15 cellular contexts compared by ENCODE assay signal in genomic region chr19:49231389-49231788, GRCh38.
DNase-seq lines count a peak whose midpoint lies in the region; ATAC-seq and TF ChIP-seq lines count a peak whose summit lies in the region.
"Had no signal": no experiment of that assay in that cellular context is flagged by ENCODE, and none has a peak within 500 bp of the region (broad histone marks: within the 10 kb centered on the region; RNA-seq: fewer than 3 reads in every experiment).

No MANE protein-coding gene starts in this region.

- H3K27me3 Mint-ChIP-seq in activated CD8-positive, alpha-beta memory T cell treated with anti-CD3 and anti-CD28 coated beads, Interleukin-2, amount 10 ng/mL, durations not matched to agents 7 days and 5 days: peaks cover 25% of the 10 kb centered on the region
- H3K27me3 Mint-ChIP-seq in activated T-cell treated with anti-CD3 and anti-CD28 coated beads, Interleukin-2, amount 50 U/mL, for 72 hours (ENCODE audit: low read depth): no peaks in the 10 kb centered on the region

- peaks cover 11% of the 10 kb centered on the region for H3K4me1 Mint-ChIP-seq in activated CD8-positive, alpha-beta memory T cell treated with anti-CD3 and anti-CD28 coated beads, Interleukin-2, amount 10 ng/mL, durations not matched to agents 7 days and 5 days
- peaks cover 20% of the 10 kb centered on the region for H3K4me1 Mint-ChIP-seq in activated T-cell treated with anti-CD3 and anti-CD28 coated beads, Interleukin-2, amount 50 U/mL, for 72 hours (ENCODE audit: low read depth)
- H3K4me1 Mint-ChIP-seq: WTC11 had no signal

- CTCF ChIA-PET in activated CD8-positive, alpha-beta memory T cell treated with anti-CD3 and anti-CD28 coated beads, Interleukin-2, amount 10 ng/mL, durations not matched to agents 7 days and 5 days (lab: Charles Lee): interaction anchor here (0.9 to 1.4 kb wide), 2 partner anchors 33 to 242 kb away, joined by 3 to 4 read pairs; no protein-coding TSS in a partner anchor

- peak; percentile 39 for ATAC-seq in activated CD8-positive, alpha-beta memory T cell treated with anti-CD3 and anti-CD28 coated beads, Interleukin-2, amount 10 ng/mL, durations not matched to agents 7 days and 5 days
- ATAC-seq in activated T-cell treated with anti-CD3 and anti-CD28 coated beads, Interleukin-2, amount 50 U/mL, for 72 hours (replicated peaks in 1 of 2): peak; percentile 75 to 86
- ATAC-seq: gastrocnemius medialis; naive thymus-derived CD4-positive, alpha-beta T cell; WTC11 had no signal

- peak; percentile 68 for DNase-seq in activated CD8-positive, alpha-beta memory T cell treated with anti-CD3 and anti-CD28 coated beads, Interleukin-2, amount 10 ng/mL, durations not matched to agents 7 days and 5 days
- no peak for DNase-seq in activated CD8-positive, alpha-beta memory T cell treated with anti-CD3 and anti-CD28 coated beads for 24 hours
- DNase-seq in GM13977 (ENCODE audit: low spot score): peak; percentile 77
- DNase-seq in activated T-cell treated with anti-CD3 and anti-CD28 coated beads, Interleukin-2, amount 50 U/mL, for 72 hours: peak; percentile 34 to 61
- peak; percentile 53 for DNase-seq in stimulated activated CD8-positive, alpha-beta memory T cell treated with anti-CD3 and anti-CD28 coated beads, Interleukin-4, amount 100 ng/mL, for 48 hours
- no peak for DNase-seq in ACHN
- DNase-seq in NCI-H524 treated with DMSO at 0.1 percent for 48 hours (lab: John Stamatoyannopoulos, UW): no peak
- DNase-seq in effector CD4-positive, alpha-beta T cell: no peak
- DNase-seq: COR-L47; cortex of kidney; gastrocnemius medialis; naive thymus-derived CD4-positive, alpha-beta T cell; NCI-H1694 treated with DMSO at 0.1 percent for 48 hours had no signal

- no peaks in the 10 kb centered on the region for H3K36me3 Mint-ChIP-seq in activated CD8-positive, alpha-beta memory T cell treated with anti-CD3 and anti-CD28 coated beads, Interleukin-2, amount 10 ng/mL, durations not matched to agents 7 days and 5 days
- H3K36me3 Mint-ChIP-seq in activated T-cell treated with anti-CD3 and anti-CD28 coated beads, Interleukin-2, amount 50 U/mL, for 72 hours (ENCODE audit: insufficient read depth in 2 of 2): no peaks in the 10 kb centered on the region
- H3K36me3 Mint-ChIP-seq: WTC11 had no signal

- H3K9me3 Mint-ChIP-seq in activated CD8-positive, alpha-beta memory T cell treated with anti-CD3 and anti-CD28 coated beads, Interleukin-2, amount 10 ng/mL, durations not matched to agents 7 days and 5 days (ENCODE audit: low read depth): peaks cover 3% of the 10 kb centered on the region
- H3K9me3 Mint-ChIP-seq in activated T-cell treated with anti-CD3 and anti-CD28 coated beads, Interleukin-2, amount 50 U/mL, for 72 hours: peaks cover 0 to 2% of the 10 kb centered on the region in 2 donors
- H3K9me3 Mint-ChIP-seq: stimulated activated naive CD8-positive, alpha-beta T cell treated with anti-CD3 and anti-CD28 coated beads, Interleukin-15, Interleukin-2, amounts not matched to agents 100 ng/mL and 50 ng/mL, for 24 hours; WTC11 had no signal

- no peak for TF ChIP-seq CTCF in GM13977 (IDR thresholded peaks at IDR 0.05; ENCODE audit: extremely low read depth, insufficient read depth, missing control alignments)

- H3K27ac Mint-ChIP-seq in activated CD8-positive, alpha-beta memory T cell treated with anti-CD3 and anti-CD28 coated beads, Interleukin-2, amount 10 ng/mL, durations not matched to agents 7 days and 5 days: no peak overlapping the region
- no peak overlapping the region for H3K27ac Mint-ChIP-seq in activated T-cell treated with anti-CD3 and anti-CD28 coated beads, Interleukin-2, amount 50 U/mL, for 72 hours
- H3K27ac Mint-ChIP-seq: stimulated activated naive CD8-positive, alpha-beta T cell treated with anti-CD3 and anti-CD28 coated beads, Interleukin-15, Interleukin-2, amounts not matched to agents 100 ng/mL and 50 ng/mL, for 24 hours; WTC11 had no signal

- H3K4me3 Mint-ChIP-seq in activated CD8-positive, alpha-beta memory T cell treated with anti-CD3 and anti-CD28 coated beads, Interleukin-2, amount 10 ng/mL, durations not matched to agents 7 days and 5 days: no peak overlapping the region
- H3K4me3 Mint-ChIP-seq in activated T-cell treated with anti-CD3 and anti-CD28 coated beads, Interleukin-2, amount 50 U/mL, for 72 hours: peak overlapping the region; percentile 48 to 55
- H3K4me3 Mint-ChIP-seq: naive thymus-derived CD4-positive, alpha-beta T cell; stimulated activated naive CD8-positive, alpha-beta T cell treated with anti-CD3 and anti-CD28 coated beads, Interleukin-15, Interleukin-2, amounts not matched to agents 100 ng/mL and 50 ng/mL, for 24 hours; WTC11 had no signal

- in situ Hi-C loops in GM13977 (cut with MboI; ENCODE audit: low pct_unique_long_range_greater_than_20kb, low sequenced_read_pairs, unreplicated experiment): no loop called here
- in situ Hi-C loops in ACHN (cut with HindIII; ENCODE audit: low pct_ligation_motif_present, low pct_unique_long_range_greater_than_20kb, low sequenced_read_pairs): no loop called here

Comparison
In these comparisons a context has a peak if more than half of its experiments do, and no peak if none do; other contexts are left out.
1. DNase-seq: peak in activated CD8-positive, alpha-beta memory T cell treated with anti-CD3 and anti-CD28 coated beads, Interleukin-2, amount 10 ng/mL, durations not matched to agents 7 days and 5 days (single experiment), GM13977 (single experiment), activated T-cell treated with anti-CD3 and anti-CD28 coated beads, Interleukin-2, amount 50 U/mL, for 72 hours (2 of 2) and stimulated activated CD8-positive, alpha-beta memory T cell treated with anti-CD3 and anti-CD28 coated beads, Interleukin-4, amount 100 ng/mL, for 48 hours (single experiment); none in activated CD8-positive, alpha-beta memory T cell treated with anti-CD3 and anti-CD28 coated beads for 24 hours (single experiment), ACHN (single experiment), NCI-H524 treated with DMSO at 0.1 percent for 48 hours (single experiment) and effector CD4-positive, alpha-beta T cell (single experiment).